8 cellular contexts compared by ENCODE assay signal in the genomic region with DNA sequence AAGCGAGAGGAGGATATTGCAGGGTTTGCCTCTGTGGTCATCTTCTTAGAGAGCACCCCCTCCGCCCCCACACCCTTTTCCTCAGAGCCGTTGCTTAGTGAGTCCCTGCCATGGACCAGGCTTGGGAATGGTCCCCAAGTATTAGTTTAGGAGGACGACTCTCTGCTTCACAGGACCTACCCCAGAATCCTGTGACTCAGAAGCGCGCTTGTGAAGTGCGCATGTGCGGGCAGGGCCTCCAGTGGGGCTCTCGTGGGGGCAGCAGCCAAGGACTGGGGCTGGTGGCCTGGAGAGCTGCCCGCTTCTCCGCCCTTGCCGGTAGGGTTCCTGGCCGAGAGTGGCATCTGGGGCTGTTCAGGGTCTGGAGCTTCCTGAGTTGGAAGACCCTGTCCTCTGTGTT. TPM values are rescaled to one million over a fixed set of nuclear protein-coding genes. Genes with fewer than 3 reads are reported as not detected.
DNase-seq lines count a peak whose midpoint lies in the region; ATAC-seq, FAIRE-seq and TF ChIP-seq lines count a peak whose summit lies in the region.

No MANE protein-coding gene starts in this region.

- in situ Hi-C loops in SK-MEL-5 (cut with HindIII; ENCODE audit: low pct_unique_long_range_greater_than_20kb, low sequenced_read_pairs), result no loop called here

- H2AFZ ChIP-seq in PC-9, result no peak overlapping the region

- POLR2A ChIA-PET in PC-9 (lab: Charles Lee; ENCODE audit: unreplicated experiment), result no interaction called here

- DNase-seq in GM12864 (ENCODE audit: low read depth) (no peak), SK-MEL-5 (ENCODE audit: low read depth, low spot score) (peak; percentile 21), erythroblast (lab: John Stamatoyannopoulos, UW) (peak; percentile 30 to 40), pancreas (peak; percentile 39 to 80 (median 60)), NCI-H1417 (lab: John Stamatoyannopoulos, UW) (no peak), PC-9 (no peak)

- H3K4me1 ChIP-seq in pancreas (peaks cover 4 to 16% (median 8%) of the 10 kb centered on the region in 3 donors), PC-9 (replicated peaks; ENCODE audit: insufficient read depth) (peaks cover 6% of the 10 kb centered on the region)

- H3K27me3 ChIP-seq in pancreas (no peaks in the 10 kb centered on the region), PC-9 (ENCODE audit: insufficient read depth, low read depth) (no peaks in the 10 kb centered on the region)

- CTCF ChIA-PET in PC-9 (lab: Charles Lee), result no interaction called here

- ATAC-seq in pancreas (peak in 2 of 4 donors; percentile 3 to 5), GM19324 (IDR thresholded peaks at IDR 0.05; ENCODE audit: low FRiP score, unreplicated experiment) (no peak), GM21381 (IDR thresholded peaks at IDR 0.05; ENCODE audit: unreplicated experiment) (no peak)

- peak overlapping the region; percentile 23 to 80 (median 48) for H3K27ac ChIP-seq in pancreas
- no peak overlapping the region for H3K27ac ChIP-seq in PC-9

- FAIRE-seq in pancreas (lab: Jason Lieb, UNC), result no peak

- peaks cover 6% of the 10 kb centered on the region; the same call in 1 of the 2 replicates for H3K79me2 ChIP-seq in PC-9 (ENCODE audit: low read depth)

- H3K4me2 ChIP-seq in PC-9, result no peak overlapping the region

- TF ChIP-seq POLR2A in erythroblast (IDR thresholded peaks at IDR 0.05; ENCODE audit: low read length), result no peak

- H3K36me3 ChIP-seq in pancreas (no peaks in the 10 kb centered on the region), PC-9 (ENCODE audit: low read depth) (no peaks in the 10 kb centered on the region)

- no peak for TF ChIP-seq CTCF in GM12864 (IDR thresholded peaks at IDR 0.05; ENCODE audit: low read depth, low read length, missing control alignments)
- TF ChIP-seq CTCF in pancreas (IDR thresholded peaks at IDR 0.05), result no peak
- no peak for TF ChIP-seq CTCF in PC-9 (conservative IDR thresholded peaks at IDR 0.05)

- no peaks in the 10 kb centered on the region for H3K9me3 ChIP-seq in pancreas
- no peaks in the 10 kb centered on the region for H3K9me3 ChIP-seq in PC-9 (ENCODE audit: insufficient read depth, low read depth)

- H3K9me2 ChIP-seq in PC-9 (ENCODE audit: insufficient read depth), result no peaks in the 10 kb centered on the region

- intact Hi-C loops in pancreas (cut with DNase I), result loop anchor here in 1 of 3 donors (10.0 kb wide), 1 partner anchor 71 kb away; a partner anchor contains a TSS
- intact Hi-C loops in PC-9 (cut with micrococcal nuclease; ENCODE audit: unreplicated experiment), result loop anchor here (5.0 to 10.0 kb wide), 2 partner anchors 56 to 201 kb away; a partner anchor contains a TSS

- BruUV-seq in PC-9 (replicated peaks; lab: Mats Ljungman, UMichigan), result no TSS peak

- H3F3A ChIP-seq in PC-9 (ENCODE audit: insufficient read depth, low read depth), result peaks cover 8% of the 10 kb centered on the region; the same call in 1 of the 2 replicates

- H3K4me3 ChIP-seq in GM12864 (ENCODE audit: low read depth, low read length), result peak overlapping the region; percentile 22
- peak overlapping the region in 1 of 4 donors; percentile 32 for H3K4me3 ChIP-seq in pancreas
- H3K4me3 ChIP-seq in PC-9, result no peak overlapping the region

- WGBS in pancreas, 2 donors, result 50 to 61% methylated on average over 13 of the region's 13 CpGs

- H4K20me1 ChIP-seq in PC-9 (ENCODE audit: insufficient read depth), result no peaks in the 10 kb centered on the region

RNA-seq across cellular contexts. Expression of a gene that starts 37.3 kb away (rescaled TPM):
- 209 and 222 TPM in 2 replicates for total RNA-seq in SK-MEL-5 (2014; rRNA removed; shearing (Covaris generic))
- 157 and 160 TPM in 2 replicates for polyA plus RNA-seq in SK-MEL-5 (2015; cell fraction: cytosol; rRNA removed)
- 320 and 350 TPM in 2 replicates for polyA plus RNA-seq in SK-MEL-5 (2015; cell fraction: nucleus; rRNA removed)
- 100 to 1,000 TPM in 2 of 6 donors, 10 to 100 TPM in 4; 60.1 to 128 (median 98.1) TPM for total RNA-seq in pancreas
- polyA plus RNA-seq in pancreas, result 100 to 1,000 TPM in 1 of 2 donors, 10 to 100 TPM in 1; 89.9 to 140 TPM
- 369 and 402 TPM in 2 replicates for total RNA-seq in PC-9 (2021)

RNA-seq across cellular contexts. Expression of a gene that starts 59.4 kb away (rescaled TPM):
- total RNA-seq in SK-MEL-5 (2014; rRNA removed; shearing (Covaris generic)), result 1.5 and 2.2 TPM in 2 replicates
- polyA plus RNA-seq in SK-MEL-5 (2015; cell fraction: cytosol; rRNA removed), result 1.1 and 1.7 TPM in 2 replicates
- 0.35 and 4.5 TPM in 2 replicates for polyA plus RNA-seq in SK-MEL-5 (2015; cell fraction: nucleus; rRNA removed)
- 1 to 10 TPM; 1.1 to 1.8 (median 1.3) TPM for total RNA-seq in pancreas
- polyA plus RNA-seq in pancreas, result 1 to 10 TPM in 1 of 2 donors, under 1 TPM in 1; 0.72 to 1.7 TPM
- 1.8 and 2.4 TPM in 2 replicates for total RNA-seq in PC-9 (2021)

Comparison
In these comparisons a context has a peak if more than half of its experiments do, and no peak if none do; other contexts are left out.
1. DNase-seq: peak in SK-MEL-5 (single experiment), erythroblast (2 of 2) and pancreas (6 of 6); none in GM12864 (single experiment), NCI-H1417 (0 of 3) and PC-9 (0 of 2).